24 cellular contexts compared by ENCODE assay signal in genomic region chr9:28051559-28051958, GRCh38.
DNase-seq lines count a peak whose midpoint lies in the region; TF ChIP-seq lines count a peak whose summit lies in the region.
"Had no signal": no experiment of that assay in that cellular context is flagged by ENCODE, and none has a peak within 500 bp of the region (broad histone marks: within the 10 kb centered on the region; RNA-seq: fewer than 3 reads in every experiment).

No MANE protein-coding gene starts in this region.

- no peak overlapping the region for H3K27ac Mint-ChIP-seq in MCF 10A (ENCODE audit: low read depth, unreplicated experiment)
- H3K27ac Mint-ChIP-seq: activated CD8-positive, alpha-beta memory T cell treated with anti-CD3 and anti-CD28 coated beads, Interleukin-2, amount 10 ng/mL, durations not matched to agents 7 days and 5 days; activated naive CD4-positive, alpha-beta T cell treated with anti-CD3 and anti-CD28 coated beads for 36 hours; neural progenitor cell; T-helper 2 cell treated with Interferon-gamma antibody and Interleukin-4, amounts not matched to agents 5 μg/mL and 100 μg/mL, for 36 hours; type B pancreatic cell had no signal

- H3K36me3 ChIP-seq in adipocyte (ENCODE audit: control insufficient read depth, insufficient read depth, low read length, severe bottlenecking): no peaks in the 10 kb centered on the region
- H3K36me3 ChIP-seq in mesenchymal stem cell (ENCODE audit: control insufficient read depth in 1 of 2, insufficient read depth in 2 of 2, low read depth in 1 of 2, low read length in 2 of 2): no peaks in the 10 kb centered on the region
- H3K36me3 ChIP-seq in esophagus muscularis mucosa: no peaks in the 10 kb centered on the region
- H3K36me3 ChIP-seq: BLaER1 treated with 17β-estradiol and CSF1 and Interleukin-3, amounts not matched to agents 10 nM and 100 nM; HAP-1; neural progenitor cell had no signal

- no peak for TF ChIP-seq EP300 in esophagus muscularis mucosa (IDR thresholded peaks at IDR 0.05)

- no peak overlapping the region for H3K18ac ChIP-seq in mesenchymal stem cell (ENCODE audit: low read depth in 1 of 2, low read length in 2 of 2)

- H4K8ac ChIP-seq in mesenchymal stem cell (ENCODE audit: low read length): no peak overlapping the region

- H3K4me3 ChIP-seq in HFF-Myc (replicated peaks; ENCODE audit: low read depth, low read length): no peak overlapping the region
- H3K4me3 ChIP-seq in adipocyte (ENCODE audit: low read length): peak overlapping the region; percentile 27
- H3K4me3 ChIP-seq in mesenchymal stem cell (ENCODE audit: insufficient read depth in 1 of 2, low read depth in 1 of 2, low read length in 2 of 2): no peak overlapping the region
- H3K4me3 ChIP-seq in esophagus muscularis mucosa: no peak overlapping the region
- H3K4me3 ChIP-seq: BLaER1 treated with 17β-estradiol and CSF1 and Interleukin-3, amounts not matched to agents 10 nM and 100 nM; HAP-1; lung; neural progenitor cell had no signal

- no peak overlapping the region for H2BK5ac ChIP-seq in mesenchymal stem cell (ENCODE audit: low read depth, low read length, poor library complexity, severe bottlenecking)

- BruUV-seq in MCF 10A (replicated peaks; lab: Mats Ljungman, UMichigan): no TSS peak

- CTCF ChIA-PET in MCF 10A (lab: Yijun Ruan, JAX): no interaction called here

- H3K27me3 ChIP-seq in adipocyte (replicated peaks; ENCODE audit: control insufficient read depth, insufficient read depth, low read length) (no peaks in the 10 kb centered on the region), mesenchymal stem cell (ENCODE audit: control insufficient read depth in 1 of 2, insufficient read depth in 1 of 2, low read length in 2 of 2) (no peaks in the 10 kb centered on the region), esophagus muscularis mucosa (no peaks in the 10 kb centered on the region)
- H3K27me3 ChIP-seq: BLaER1 treated with 17β-estradiol and CSF1 and Interleukin-3, amounts not matched to agents 10 nM and 100 nM; neural progenitor cell had no signal

- H3K9ac ChIP-seq in adipocyte (ENCODE audit: low read length): no peak overlapping the region
- no peak overlapping the region for H3K9ac ChIP-seq in mesenchymal stem cell (ENCODE audit: low read length)
- H3K9ac ChIP-seq: BLaER1 treated with 17β-estradiol and CSF1 and Interleukin-3, amounts not matched to agents 10 nM and 100 nM; neural progenitor cell had no signal

- POLR2A ChIA-PET in MCF 10A (lab: Yijun Ruan, JAX): no interaction called here

- peaks cover 8% of the 10 kb centered on the region for H3K9me3 Mint-ChIP-seq in MCF 10A (ENCODE audit: unreplicated experiment)
- H3K9me3 Mint-ChIP-seq: activated naive CD4-positive, alpha-beta T cell treated with anti-CD3 and anti-CD28 coated beads for 36 hours; neural progenitor cell; T-helper 2 cell treated with Interferon-gamma antibody and Interleukin-4, amounts not matched to agents 5 μg/mL and 100 μg/mL, for 36 hours had no signal

- TF ChIP-seq CTCF in HFF-Myc (IDR thresholded peaks at IDR 0.05; ENCODE audit: low read depth, low read length, missing control alignments): no peak
- TF ChIP-seq CTCF in esophagus muscularis mucosa (IDR thresholded peaks at IDR 0.05): no peak
- no peak for TF ChIP-seq CTCF in MCF 10A (IDR thresholded peaks at IDR 0.05; ENCODE audit: unreplicated experiment)

- H3K4me1 Mint-ChIP-seq in MCF 10A (ENCODE audit: insufficient read depth, unreplicated experiment): peaks cover 4% of the 10 kb centered on the region
- H3K4me1 Mint-ChIP-seq: activated CD8-positive, alpha-beta memory T cell treated with anti-CD3 and anti-CD28 coated beads, Interleukin-2, amount 10 ng/mL, durations not matched to agents 7 days and 5 days had no signal

- H3K36me3 Mint-ChIP-seq in MCF 10A (ENCODE audit: insufficient read depth, unreplicated experiment): no peaks in the 10 kb centered on the region
- H3K36me3 Mint-ChIP-seq: activated CD8-positive, alpha-beta memory T cell treated with anti-CD3 and anti-CD28 coated beads, Interleukin-2, amount 10 ng/mL, durations not matched to agents 7 days and 5 days; neural progenitor cell; type B pancreatic cell had no signal

- no peak overlapping the region for H3K4me3 Mint-ChIP-seq in MCF 10A (ENCODE audit: unreplicated experiment)
- H3K4me3 Mint-ChIP-seq: activated CD8-positive, alpha-beta memory T cell treated with anti-CD3 and anti-CD28 coated beads, Interleukin-2, amount 10 ng/mL, durations not matched to agents 7 days and 5 days; activated naive CD4-positive, alpha-beta T cell treated with anti-CD3 and anti-CD28 coated beads for 36 hours; neural progenitor cell; T-helper 2 cell treated with Interferon-gamma antibody and Interleukin-4, amounts not matched to agents 5 μg/mL and 100 μg/mL, for 36 hours; type B pancreatic cell had no signal

- H3K27ac ChIP-seq in mesenchymal stem cell (ENCODE audit: low read length, poor library complexity, severe bottlenecking) (peak overlapping the region; percentile 53), esophagus muscularis mucosa (replicated peaks in 1 of 4) (no peak overlapping the region)
- H3K27ac ChIP-seq: 22Rv1; BLaER1 treated with 17β-estradiol and CSF1 and Interleukin-3, amounts not matched to agents 10 nM and 100 nM; neural progenitor cell had no signal

- peaks cover 26% of the 10 kb centered on the region for H3K27me3 Mint-ChIP-seq in MCF 10A (ENCODE audit: insufficient read depth, unreplicated experiment)
- H3K27me3 Mint-ChIP-seq: activated CD8-positive, alpha-beta memory T cell treated with anti-CD3 and anti-CD28 coated beads, Interleukin-2, amount 10 ng/mL, durations not matched to agents 7 days and 5 days; type B pancreatic cell had no signal

- H3K79me1 ChIP-seq in mesenchymal stem cell (replicated peaks; ENCODE audit: low read length, poor library complexity, severe bottlenecking): no peaks in the 10 kb centered on the region

- H2AK5ac ChIP-seq in mesenchymal stem cell (ENCODE audit: low read length, severe bottlenecking): no peak overlapping the region

- H3K4me2 ChIP-seq in mesenchymal stem cell (ENCODE audit: low read length, poor library complexity, severe bottlenecking): no peak overlapping the region
- H3K4me2 ChIP-seq: neural progenitor cell had no signal

- H3K14ac ChIP-seq in mesenchymal stem cell (ENCODE audit: low read length in 2 of 2): no peak overlapping the region

- no peak overlapping the region for H3K4ac ChIP-seq in mesenchymal stem cell (ENCODE audit: low read depth in 1 of 2, low read length in 2 of 2)

- H2BK15ac ChIP-seq in mesenchymal stem cell (ENCODE audit: low read depth, poor library complexity, severe bottlenecking): no peak overlapping the region

- no peak overlapping the region for H4K91ac ChIP-seq in mesenchymal stem cell (ENCODE audit: low read length)

- 41% methylated on average over 1 of the region's 1 CpG for WGBS in mesenchymal stem cell
- 57% methylated on average over 1 of the region's 1 CpG for WGBS in esophagus muscularis mucosa

- intact Hi-C loops in cardiac septum (cut with DNase I) (no loop called here), esophagus muscularis mucosa (cut with DNase I) (no loop called here), MCF 10A (cut with micrococcal nuclease) (no loop called here)

- no peak overlapping the region for H2AFZ ChIP-seq in mesenchymal stem cell (ENCODE audit: low read depth, low read length)
- H2AFZ ChIP-seq: neural progenitor cell had no signal

- no peak overlapping the region for H2BK120ac ChIP-seq in mesenchymal stem cell (ENCODE audit: low read depth, low read length)

- peak; percentile 36 for DNase-seq in A172 (ENCODE audit: low spot score)
- peak; percentile 37 for DNase-seq in HFF-Myc (ENCODE audit: extremely low read depth, low read depth)
- peak; percentile 31 for DNase-seq in adipocyte (ENCODE audit: low read depth)
- peak; percentile 6 for DNase-seq in mesenchymal stem cell
- no peak for DNase-seq in cardiac septum (ENCODE audit: low spot score)
- no peak for DNase-seq in T1000 (lab: John Stamatoyannopoulos, UW)
- no peak for DNase-seq in esophagus muscularis mucosa (ENCODE audit: extremely low spot score)
- no peak for DNase-seq in MCF 10A (ENCODE audit: unreplicated experiment)
- DNase-seq: activated CD4-positive, alpha-beta T cell treated with anti-CD3 and anti-CD28 coated beads, Interleukin-2, amount 50 U/mL, for 1 hour; activated CD8-positive, alpha-beta memory T cell treated with anti-CD3 and anti-CD28 coated beads, Interleukin-2, amount 10 ng/mL, durations not matched to agents 7 days and 5 days; activated naive CD4-positive, alpha-beta T cell treated with anti-CD3 and anti-CD28 coated beads for 36 hours; Calu3; central memory CD4-positive, alpha-beta T cell; glutamatergic neuron; kidney glomerular epithelial cell; NCI-H187; RPMI8226 had no signal

- H3K4me1 ChIP-seq in adipocyte (ENCODE audit: control insufficient read depth, insufficient read depth, low read length): peaks cover 7% of the 10 kb centered on the region
- peaks cover 1% of the 10 kb centered on the region for H3K4me1 ChIP-seq in mesenchymal stem cell (ENCODE audit: control insufficient read depth, insufficient read depth, low read depth, low read length)
- peaks cover 0 to 16% (median 7%) of the 10 kb centered on the region in 4 donors for H3K4me1 ChIP-seq in esophagus muscularis mucosa
- H3K4me1 ChIP-seq: neural progenitor cell had no signal

- TF ChIP-seq POLR2A in esophagus muscularis mucosa (IDR thresholded peaks at IDR 0.05; ENCODE audit: low read depth): no peak

- no peak overlapping the region for H2BK12ac ChIP-seq in mesenchymal stem cell (ENCODE audit: low read length in 2 of 2)

- no peak overlapping the region for H3K23ac ChIP-seq in mesenchymal stem cell (ENCODE audit: low read length in 2 of 2)

- no peaks in the 10 kb centered on the region for H3K9me3 ChIP-seq in adipocyte (ENCODE audit: control insufficient read depth, low read length)
- no peaks in the 10 kb centered on the region for H3K9me3 ChIP-seq in mesenchymal stem cell (ENCODE audit: control insufficient read depth, low read length)
- H3K9me3 ChIP-seq in esophagus muscularis mucosa: no peaks in the 10 kb centered on the region
- H3K9me3 ChIP-seq: BLaER1 treated with 17β-estradiol and CSF1 and Interleukin-3, amounts not matched to agents 10 nM and 100 nM; HAP-1 had no signal

Comparison
In these comparisons a context has a peak if more than half of its experiments do, and no peak if none do; other contexts are left out.
1. DNase-seq: peak in A172 (single experiment), HFF-Myc (single experiment), adipocyte (single experiment) and mesenchymal stem cell (single experiment); none in cardiac septum (single experiment), T1000 (single experiment), esophagus muscularis mucosa (single experiment) and MCF 10A (single experiment).